3 cellular contexts compared by ENCODE assay signal in the genomic region with DNA sequence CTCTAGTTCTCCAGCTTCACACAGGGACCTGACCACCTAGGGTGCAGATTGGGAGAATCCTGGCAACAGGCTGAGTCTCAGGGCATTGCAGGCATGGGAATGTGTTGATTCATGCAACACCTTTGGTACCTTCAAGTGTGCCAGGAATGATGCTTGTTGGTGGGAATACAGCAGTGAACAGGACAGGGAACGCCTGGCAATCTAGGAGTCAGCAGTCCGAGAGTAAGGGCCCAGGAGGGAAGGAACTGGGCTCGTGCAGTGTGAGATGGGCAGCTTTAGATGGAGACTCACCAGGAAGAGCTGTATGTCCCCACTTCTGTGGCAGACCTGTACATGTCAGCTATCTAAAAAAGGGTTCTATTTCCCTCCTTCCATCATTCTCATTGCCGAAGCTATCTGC.
TF ChIP-seq lines count a peak whose summit lies in the region.

No MANE protein-coding gene starts in this region.

TF ChIP-seq in GM23338, 12 proteins besides CTCF, POLR2A, EP300 and RAD21 (continues in another document):
- TF ChIP-seq EZH2 (IDR thresholded peaks at IDR 0.05; ENCODE audit: low read depth, unreplicated experiment) (no peak), NANOG (IDR thresholded peaks at IDR 0.05; ENCODE audit: borderline replicate concordance) (no peak), JUNB (IDR thresholded peaks at IDR 0.05; ENCODE audit: unreplicated experiment) (no peak), ZNF331 (CRISPR knock-in tag; IDR thresholded peaks at IDR 0.05; ENCODE audit: low read depth) (no peak), POLR2AphosphoS5 (IDR thresholded peaks at IDR 0.05; ENCODE audit: low read depth) (no peak), EZH2phosphoT487 (IDR thresholded peaks at IDR 0.05; ENCODE audit: unreplicated experiment) (no peak), STAT1 (IDR thresholded peaks at IDR 0.05; ENCODE audit: unreplicated experiment) (no peak), ZNF114 (CRISPR knock-in tag; IDR thresholded peaks at IDR 0.05) (no peak)
- TF ChIP-seq, protein P1, sequence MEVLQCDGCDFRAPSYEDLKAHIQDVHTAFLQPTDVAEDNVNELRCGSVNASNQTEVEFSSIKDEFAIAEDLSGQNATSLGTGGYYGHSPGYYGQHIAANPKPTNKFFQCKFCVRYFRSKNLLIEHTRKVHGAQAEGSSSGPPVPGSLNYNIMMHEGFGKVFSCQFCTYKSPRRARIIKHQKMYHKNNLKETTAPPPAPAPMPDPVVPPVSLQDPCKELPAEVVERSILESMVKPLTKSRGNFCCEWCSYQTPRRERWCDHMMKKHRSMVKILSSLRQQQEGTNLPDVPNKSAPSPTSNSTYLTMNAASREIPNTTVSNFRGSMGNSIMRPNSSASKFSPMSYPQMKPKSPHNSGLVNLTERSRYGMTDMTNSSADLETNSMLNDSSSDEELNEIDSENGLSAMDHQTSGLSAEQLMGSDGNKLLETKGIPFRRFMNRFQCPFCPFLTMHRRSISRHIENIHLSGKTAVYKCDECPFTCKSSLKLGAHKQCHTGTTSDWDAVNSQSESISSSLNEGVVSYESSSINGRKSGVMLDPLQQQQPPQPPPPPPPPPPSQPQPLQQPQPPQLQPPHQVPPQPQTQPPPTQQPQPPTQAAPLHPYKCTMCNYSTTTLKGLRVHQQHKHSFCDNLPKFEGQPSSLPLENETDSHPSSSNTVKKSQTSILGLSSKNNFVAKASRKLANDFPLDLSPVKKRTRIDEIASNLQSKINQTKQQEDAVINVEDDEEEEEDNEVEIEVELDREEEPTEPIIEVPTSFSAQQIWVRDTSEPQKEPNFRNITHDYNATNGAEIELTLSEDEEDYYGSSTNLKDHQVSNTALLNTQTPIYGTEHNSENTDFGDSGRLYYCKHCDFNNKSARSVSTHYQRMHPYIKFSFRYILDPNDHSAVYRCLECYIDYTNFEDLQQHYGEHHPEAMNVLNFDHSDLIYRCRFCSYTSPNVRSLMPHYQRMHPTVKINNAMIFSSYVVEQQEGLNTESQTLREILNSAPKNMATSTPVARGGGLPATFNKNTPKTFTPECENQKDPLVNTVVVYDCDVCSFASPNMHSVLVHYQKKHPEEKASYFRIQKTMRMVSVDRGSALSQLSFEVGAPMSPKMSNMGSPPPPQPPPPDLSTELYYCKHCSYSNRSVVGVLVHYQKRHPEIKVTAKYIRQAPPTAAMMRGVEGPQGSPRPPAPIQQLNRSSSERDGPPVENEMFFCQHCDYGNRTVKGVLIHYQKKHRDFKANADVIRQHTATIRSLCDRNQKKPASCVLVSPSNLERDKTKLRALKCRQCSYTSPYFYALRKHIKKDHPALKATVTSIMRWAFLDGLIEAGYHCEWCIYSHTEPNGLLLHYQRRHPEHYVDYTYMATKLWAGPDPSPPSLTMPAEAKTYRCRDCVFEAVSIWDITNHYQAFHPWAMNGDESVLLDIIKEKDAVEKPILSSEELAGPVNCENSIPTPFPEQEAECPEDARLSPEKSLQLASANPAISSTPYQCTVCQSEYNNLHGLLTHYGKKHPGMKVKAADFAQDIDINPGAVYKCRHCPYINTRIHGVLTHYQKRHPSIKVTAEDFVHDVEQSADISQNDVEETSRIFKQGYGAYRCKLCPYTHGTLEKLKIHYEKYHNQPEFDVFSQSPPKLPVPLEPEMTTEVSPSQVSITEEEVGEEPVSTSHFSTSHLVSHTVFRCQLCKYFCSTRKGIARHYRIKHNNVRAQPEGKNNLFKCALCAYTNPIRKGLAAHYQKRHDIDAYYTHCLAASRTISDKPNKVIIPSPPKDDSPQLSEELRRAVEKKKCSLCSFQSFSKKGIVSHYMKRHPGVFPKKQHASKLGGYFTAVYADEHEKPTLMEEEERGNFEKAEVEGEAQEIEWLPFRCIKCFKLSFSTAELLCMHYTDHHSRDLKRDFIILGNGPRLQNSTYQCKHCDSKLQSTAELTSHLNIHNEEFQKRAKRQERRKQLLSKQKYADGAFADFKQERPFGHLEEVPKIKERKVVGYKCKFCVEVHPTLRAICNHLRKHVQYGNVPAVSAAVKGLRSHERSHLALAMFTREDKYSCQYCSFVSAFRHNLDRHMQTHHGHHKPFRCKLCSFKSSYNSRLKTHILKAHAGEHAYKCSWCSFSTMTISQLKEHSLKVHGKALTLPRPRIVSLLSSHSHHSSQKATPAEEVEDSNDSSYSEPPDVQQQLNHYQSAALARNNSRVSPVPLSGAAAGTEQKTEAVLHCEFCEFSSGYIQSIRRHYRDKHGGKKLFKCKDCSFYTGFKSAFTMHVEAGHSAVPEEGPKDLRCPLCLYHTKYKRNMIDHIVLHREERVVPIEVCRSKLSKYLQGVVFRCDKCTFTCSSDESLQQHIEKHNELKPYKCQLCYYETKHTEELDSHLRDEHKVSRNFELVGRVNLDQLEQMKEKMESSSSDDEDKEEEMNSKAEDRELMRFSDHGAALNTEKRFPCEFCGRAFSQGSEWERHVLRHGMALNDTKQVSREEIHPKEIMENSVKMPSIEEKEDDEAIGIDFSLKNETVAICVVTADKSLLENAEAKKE (CRISPR knock-in tag; IDR thresholded peaks at IDR 0.05) = no peak

TF ChIP-seq in HCT116, 20 proteins besides CTCF, POLR2A, EP300 and RAD21:
- TF ChIP-seq, protein P2, sequence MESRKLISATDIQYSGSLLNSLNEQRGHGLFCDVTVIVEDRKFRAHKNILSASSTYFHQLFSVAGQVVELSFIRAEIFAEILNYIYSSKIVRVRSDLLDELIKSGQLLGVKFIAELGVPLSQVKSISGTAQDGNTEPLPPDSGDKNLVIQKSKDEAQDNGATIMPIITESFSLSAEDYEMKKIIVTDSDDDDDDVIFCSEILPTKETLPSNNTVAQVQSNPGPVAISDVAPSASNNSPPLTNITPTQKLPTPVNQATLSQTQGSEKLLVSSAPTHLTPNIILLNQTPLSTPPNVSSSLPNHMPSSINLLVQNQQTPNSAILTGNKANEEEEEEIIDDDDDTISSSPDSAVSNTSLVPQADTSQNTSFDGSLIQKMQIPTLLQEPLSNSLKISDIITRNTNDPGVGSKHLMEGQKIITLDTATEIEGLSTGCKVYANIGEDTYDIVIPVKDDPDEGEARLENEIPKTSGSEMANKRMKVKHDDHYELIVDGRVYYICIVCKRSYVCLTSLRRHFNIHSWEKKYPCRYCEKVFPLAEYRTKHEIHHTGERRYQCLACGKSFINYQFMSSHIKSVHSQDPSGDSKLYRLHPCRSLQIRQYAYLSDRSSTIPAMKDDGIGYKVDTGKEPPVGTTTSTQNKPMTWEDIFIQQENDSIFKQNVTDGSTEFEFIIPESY (IDR thresholded peaks at IDR 0.05; ENCODE audit: extremely low read depth, insufficient replicate concordance, low read length) = no peak
- TF ChIP-seq JUND (IDR thresholded peaks at IDR 0.05) = no peak
- TF ChIP-seq EZH2phosphoT487 (IDR thresholded peaks at IDR 0.05; ENCODE audit: borderline replicate concordance) = no peak
- TF ChIP-seq SIN3A (IDR thresholded peaks at IDR 0.05; ENCODE audit: low read depth) = 0 out of 2 replicates have a peak, but pooled peaks have one; percentile 33
- TF ChIP-seq EZH2 (IDR thresholded peaks at IDR 0.05) = no peak

TF ChIP-seq in H1, 55 proteins besides CTCF, POLR2A, EP300 and RAD21:
- TF ChIP-seq CBX5 (IDR thresholded peaks at IDR 0.05; ENCODE audit: low read depth, low read length) (no peak), JUND (IDR thresholded peaks at IDR 0.05; ENCODE audit: low read length) (no peak), YY1 (IDR thresholded peaks at IDR 0.05; ENCODE audit: low read depth, low read length) (no peak), EGR1 (IDR thresholded peaks at IDR 0.05; ENCODE audit: borderline replicate concordance, low read depth, low read length) (no peak), BCL11A (IDR thresholded peaks at IDR 0.05; ENCODE audit: low read depth in 2 of 2, low read length in 2 of 2) (no peak), TBP (IDR thresholded peaks at IDR 0.05; ENCODE audit: low read depth, low read length) (no peak), SIX5 (IDR thresholded peaks at IDR 0.05; ENCODE audit: low read depth, low read length) (no peak), BACH1 (IDR thresholded peaks at IDR 0.05; ENCODE audit: low read length) (no peak), NANOG (IDR thresholded peaks at IDR 0.05; ENCODE audit: insufficient read depth, low read depth, low read length, poor library complexity, severe bottlenecking) (no peak), KDM5A (IDR thresholded peaks at IDR 0.05; ENCODE audit: low read length) (no peak), SAP30 (IDR thresholded peaks at IDR 0.05; ENCODE audit: insufficient read depth, insufficient replicate concordance, low read length) (no peak), ZNF274 (IDR thresholded peaks at IDR 0.05; ENCODE audit: borderline replicate concordance, extremely low read depth, low read length) (no peak), RNF2 (IDR thresholded peaks at IDR 0.05; ENCODE audit: borderline replicate concordance, low read depth, low read length, missing control alignments, poor library complexity, severe bottlenecking) (no peak)
- TF ChIP-seq, protein P3, sequence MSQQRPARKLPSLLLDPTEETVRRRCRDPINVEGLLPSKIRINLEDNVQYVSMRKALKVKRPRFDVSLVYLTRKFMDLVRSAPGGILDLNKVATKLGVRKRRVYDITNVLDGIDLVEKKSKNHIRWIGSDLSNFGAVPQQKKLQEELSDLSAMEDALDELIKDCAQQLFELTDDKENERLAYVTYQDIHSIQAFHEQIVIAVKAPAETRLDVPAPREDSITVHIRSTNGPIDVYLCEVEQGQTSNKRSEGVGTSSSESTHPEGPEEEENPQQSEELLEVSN (IDR thresholded peaks at IDR 0.05) = no peak
- TF ChIP-seq, protein P4, sequence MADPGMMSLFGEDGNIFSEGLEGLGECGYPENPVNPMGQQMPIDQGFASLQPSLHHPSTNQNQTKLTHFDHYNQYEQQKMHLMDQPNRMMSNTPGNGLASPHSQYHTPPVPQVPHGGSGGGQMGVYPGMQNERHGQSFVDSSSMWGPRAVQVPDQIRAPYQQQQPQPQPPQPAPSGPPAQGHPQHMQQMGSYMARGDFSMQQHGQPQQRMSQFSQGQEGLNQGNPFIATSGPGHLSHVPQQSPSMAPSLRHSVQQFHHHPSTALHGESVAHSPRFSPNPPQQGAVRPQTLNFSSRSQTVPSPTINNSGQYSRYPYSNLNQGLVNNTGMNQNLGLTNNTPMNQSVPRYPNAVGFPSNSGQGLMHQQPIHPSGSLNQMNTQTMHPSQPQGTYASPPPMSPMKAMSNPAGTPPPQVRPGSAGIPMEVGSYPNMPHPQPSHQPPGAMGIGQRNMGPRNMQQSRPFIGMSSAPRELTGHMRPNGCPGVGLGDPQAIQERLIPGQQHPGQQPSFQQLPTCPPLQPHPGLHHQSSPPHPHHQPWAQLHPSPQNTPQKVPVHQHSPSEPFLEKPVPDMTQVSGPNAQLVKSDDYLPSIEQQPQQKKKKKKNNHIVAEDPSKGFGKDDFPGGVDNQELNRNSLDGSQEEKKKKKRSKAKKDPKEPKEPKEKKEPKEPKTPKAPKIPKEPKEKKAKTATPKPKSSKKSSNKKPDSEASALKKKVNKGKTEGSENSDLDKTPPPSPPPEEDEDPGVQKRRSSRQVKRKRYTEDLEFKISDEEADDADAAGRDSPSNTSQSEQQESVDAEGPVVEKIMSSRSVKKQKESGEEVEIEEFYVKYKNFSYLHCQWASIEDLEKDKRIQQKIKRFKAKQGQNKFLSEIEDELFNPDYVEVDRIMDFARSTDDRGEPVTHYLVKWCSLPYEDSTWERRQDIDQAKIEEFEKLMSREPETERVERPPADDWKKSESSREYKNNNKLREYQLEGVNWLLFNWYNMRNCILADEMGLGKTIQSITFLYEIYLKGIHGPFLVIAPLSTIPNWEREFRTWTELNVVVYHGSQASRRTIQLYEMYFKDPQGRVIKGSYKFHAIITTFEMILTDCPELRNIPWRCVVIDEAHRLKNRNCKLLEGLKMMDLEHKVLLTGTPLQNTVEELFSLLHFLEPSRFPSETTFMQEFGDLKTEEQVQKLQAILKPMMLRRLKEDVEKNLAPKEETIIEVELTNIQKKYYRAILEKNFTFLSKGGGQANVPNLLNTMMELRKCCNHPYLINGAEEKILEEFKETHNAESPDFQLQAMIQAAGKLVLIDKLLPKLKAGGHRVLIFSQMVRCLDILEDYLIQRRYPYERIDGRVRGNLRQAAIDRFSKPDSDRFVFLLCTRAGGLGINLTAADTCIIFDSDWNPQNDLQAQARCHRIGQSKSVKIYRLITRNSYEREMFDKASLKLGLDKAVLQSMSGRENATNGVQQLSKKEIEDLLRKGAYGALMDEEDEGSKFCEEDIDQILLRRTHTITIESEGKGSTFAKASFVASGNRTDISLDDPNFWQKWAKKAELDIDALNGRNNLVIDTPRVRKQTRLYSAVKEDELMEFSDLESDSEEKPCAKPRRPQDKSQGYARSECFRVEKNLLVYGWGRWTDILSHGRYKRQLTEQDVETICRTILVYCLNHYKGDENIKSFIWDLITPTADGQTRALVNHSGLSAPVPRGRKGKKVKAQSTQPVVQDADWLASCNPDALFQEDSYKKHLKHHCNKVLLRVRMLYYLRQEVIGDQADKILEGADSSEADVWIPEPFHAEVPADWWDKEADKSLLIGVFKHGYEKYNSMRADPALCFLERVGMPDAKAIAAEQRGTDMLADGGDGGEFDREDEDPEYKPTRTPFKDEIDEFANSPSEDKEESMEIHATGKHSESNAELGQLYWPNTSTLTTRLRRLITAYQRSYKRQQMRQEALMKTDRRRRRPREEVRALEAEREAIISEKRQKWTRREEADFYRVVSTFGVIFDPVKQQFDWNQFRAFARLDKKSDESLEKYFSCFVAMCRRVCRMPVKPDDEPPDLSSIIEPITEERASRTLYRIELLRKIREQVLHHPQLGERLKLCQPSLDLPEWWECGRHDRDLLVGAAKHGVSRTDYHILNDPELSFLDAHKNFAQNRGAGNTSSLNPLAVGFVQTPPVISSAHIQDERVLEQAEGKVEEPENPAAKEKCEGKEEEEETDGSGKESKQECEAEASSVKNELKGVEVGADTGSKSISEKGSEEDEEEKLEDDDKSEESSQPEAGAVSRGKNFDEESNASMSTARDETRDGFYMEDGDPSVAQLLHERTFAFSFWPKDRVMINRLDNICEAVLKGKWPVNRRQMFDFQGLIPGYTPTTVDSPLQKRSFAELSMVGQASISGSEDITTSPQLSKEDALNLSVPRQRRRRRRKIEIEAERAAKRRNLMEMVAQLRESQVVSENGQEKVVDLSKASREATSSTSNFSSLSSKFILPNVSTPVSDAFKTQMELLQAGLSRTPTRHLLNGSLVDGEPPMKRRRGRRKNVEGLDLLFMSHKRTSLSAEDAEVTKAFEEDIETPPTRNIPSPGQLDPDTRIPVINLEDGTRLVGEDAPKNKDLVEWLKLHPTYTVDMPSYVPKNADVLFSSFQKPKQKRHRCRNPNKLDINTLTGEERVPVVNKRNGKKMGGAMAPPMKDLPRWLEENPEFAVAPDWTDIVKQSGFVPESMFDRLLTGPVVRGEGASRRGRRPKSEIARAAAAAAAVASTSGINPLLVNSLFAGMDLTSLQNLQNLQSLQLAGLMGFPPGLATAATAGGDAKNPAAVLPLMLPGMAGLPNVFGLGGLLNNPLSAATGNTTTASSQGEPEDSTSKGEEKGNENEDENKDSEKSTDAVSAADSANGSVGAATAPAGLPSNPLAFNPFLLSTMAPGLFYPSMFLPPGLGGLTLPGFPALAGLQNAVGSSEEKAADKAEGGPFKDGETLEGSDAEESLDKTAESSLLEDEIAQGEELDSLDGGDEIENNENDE (IDR thresholded peaks at IDR 0.05; ENCODE audit: insufficient replicate concordance, low read length) = no peak
